16 cellular contexts compared by ENCODE assay signal in the genomic region with DNA sequence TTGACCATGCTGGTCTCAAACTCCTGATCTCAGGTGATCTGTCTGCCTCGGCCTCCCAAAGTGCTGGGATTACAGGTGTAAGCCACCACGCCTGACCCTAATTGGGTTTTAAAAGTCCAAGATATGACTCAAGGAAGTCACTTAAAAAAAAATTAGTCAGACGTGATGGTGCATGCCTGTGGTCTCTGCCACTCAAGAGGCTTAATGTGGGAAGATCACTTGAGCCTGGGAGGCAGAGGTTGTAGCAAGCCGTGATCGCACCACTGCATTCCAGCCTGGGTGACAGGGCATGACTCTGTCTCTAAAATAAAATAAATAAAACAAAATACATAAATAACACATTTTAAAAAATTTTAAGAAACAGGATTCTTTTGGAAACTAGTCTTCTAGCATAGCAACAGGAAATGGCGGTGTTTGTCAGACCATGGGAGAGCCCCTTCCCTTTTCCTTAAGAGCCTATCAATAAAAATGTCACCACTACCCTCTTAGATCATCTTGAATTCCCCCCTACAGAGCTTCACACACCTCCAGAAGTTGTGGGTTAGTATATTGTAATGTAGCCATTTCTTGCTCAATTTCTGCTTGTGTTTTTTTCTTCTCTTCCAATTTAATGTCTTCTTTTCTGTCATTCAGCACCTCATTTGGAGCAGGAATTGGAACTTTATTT. TPM values are rescaled to one million over a fixed set of nuclear protein-coding genes. Genes with fewer than 3 reads are reported as not detected.
A peak's percentile ranks its signal among the peaks of the same experiment; 100 is the strongest.
DNase-seq lines count a peak whose midpoint lies in the region; ATAC-seq lines count a peak whose summit lies in the region.
"Had no signal": no experiment of that assay in that cellular context is flagged by ENCODE, and none has a peak within 500 bp of the region (broad histone marks: within the 10 kb centered on the region; RNA-seq: fewer than 3 reads in every experiment).

No MANE protein-coding gene starts in this region.

- H3K9me3 ChIP-seq in skeletal muscle tissue (ENCODE audit: control insufficient read depth in 3 of 3, low read length in 3 of 3) = no peaks in the 10 kb centered on the region
- H3K9me3 ChIP-seq: Caco-2, testis had no signal

- H3K4me1 Mint-ChIP-seq in activated T-cell treated with anti-CD3 and anti-CD28 coated beads, Interleukin-2, amount 50 U/mL, for 24 hours (ENCODE audit: low read depth) = peaks cover 11% of the 10 kb centered on the region
- H3K4me1 Mint-ChIP-seq in activated T-cell treated with anti-CD3 and anti-CD28 coated beads, Interleukin-2, amount 50 U/mL, for 4 hours (ENCODE audit: low read depth) = no peaks in the 10 kb centered on the region

- H3K27ac ChIP-seq in epithelial cell of prostate (peak overlapping the region; percentile 80), skeletal muscle tissue (ENCODE audit: low read depth, low read length) (peak overlapping the region; percentile 52)
- H3K27ac ChIP-seq: testis had no signal

- ATAC-seq in activated T-cell treated with anti-CD3 and anti-CD28 coated beads, Interleukin-2, amount 50 U/mL, for 4 hours = no peak
- no peak for ATAC-seq in HG02763 (IDR thresholded peaks at IDR 0.05; ENCODE audit: unreplicated experiment)

- H3K9ac ChIP-seq in skeletal muscle tissue (ENCODE audit: low read depth in 1 of 3, low read length in 3 of 3) = no peak overlapping the region

- peak overlapping the region; percentile 78 for H3K27ac Mint-ChIP-seq in activated T-cell treated with anti-CD3 and anti-CD28 coated beads, Interleukin-2, amount 50 U/mL, for 24 hours

- no peak overlapping the region for H3K4me3 Mint-ChIP-seq in activated T-cell treated with anti-CD3 and anti-CD28 coated beads, Interleukin-2, amount 50 U/mL, for 24 hours
- H3K4me3 Mint-ChIP-seq in activated T-cell treated with anti-CD3 and anti-CD28 coated beads, Interleukin-2, amount 50 U/mL, for 4 hours = no peak overlapping the region

- H3K27me3 Mint-ChIP-seq in activated T-cell treated with anti-CD3 and anti-CD28 coated beads, Interleukin-2, amount 50 U/mL, for 24 hours = no peaks in the 10 kb centered on the region
- no peaks in the 10 kb centered on the region for H3K27me3 Mint-ChIP-seq in activated T-cell treated with anti-CD3 and anti-CD28 coated beads, Interleukin-2, amount 50 U/mL, for 4 hours (ENCODE audit: low read depth)

- H3K4me1 ChIP-seq in skeletal muscle tissue (ENCODE audit: control insufficient read depth in 3 of 3, insufficient read depth in 3 of 3, low read length in 3 of 3) = peaks cover 9 to 18% (median 10%) of the 10 kb centered on the region in 3 donors
- H3K4me1 ChIP-seq: Caco-2, testis had no signal

- H3K9me3 Mint-ChIP-seq in activated T-cell treated with anti-CD3 and anti-CD28 coated beads, Interleukin-2, amount 50 U/mL, for 24 hours = no peaks in the 10 kb centered on the region
- no peaks in the 10 kb centered on the region for H3K9me3 Mint-ChIP-seq in activated T-cell treated with anti-CD3 and anti-CD28 coated beads, Interleukin-2, amount 50 U/mL, for 4 hours

- peaks cover 88% of the 10 kb centered on the region for H3K36me3 Mint-ChIP-seq in activated T-cell treated with anti-CD3 and anti-CD28 coated beads, Interleukin-2, amount 50 U/mL, for 24 hours (ENCODE audit: low read depth)
- H3K36me3 Mint-ChIP-seq in activated T-cell treated with anti-CD3 and anti-CD28 coated beads, Interleukin-2, amount 50 U/mL, for 4 hours (ENCODE audit: insufficient read depth) = peaks cover 48% of the 10 kb centered on the region

- peaks cover 20 to 40% (median 28%) of the 10 kb centered on the region in 3 donors for H3K36me3 ChIP-seq in skeletal muscle tissue (ENCODE audit: control insufficient read depth in 3 of 3, insufficient read depth in 3 of 3, low read length in 3 of 3)

- no peak overlapping the region for H3K4me3 ChIP-seq in skeletal muscle tissue (ENCODE audit: low read length in 3 of 3)
- H3K4me3 ChIP-seq: testis had no signal

- H3K27me3 ChIP-seq in skeletal muscle tissue (ENCODE audit: control insufficient read depth in 3 of 3, insufficient read depth in 3 of 3, low read length in 3 of 3) = no peaks in the 10 kb centered on the region
- H3K27me3 ChIP-seq: testis had no signal

- DNase-seq in activated T-cell treated with anti-CD3 and anti-CD28 coated beads, Interleukin-2, amount 50 U/mL, for 24 hours = no peak
- DNase-seq in activated T-cell treated with anti-CD3 and anti-CD28 coated beads, Interleukin-2, amount 50 U/mL, for 4 hours = no peak
- DNase-seq in RKO (ENCODE audit: low spot score) (peak; percentile 37), epithelial cell of prostate (ENCODE audit: low read depth, low spot score) (peak; percentile 64), SKM-1 treated with dmso at 0.1 percent for 144 hours (lab: John Stamatoyannopoulos, UW; ENCODE audit: unreplicated experiment) (no peak)
- no peak for DNase-seq in stimulated activated naive CD4-positive, alpha-beta T cell treated with Interleukin-2 at 50 U/mL for 16 hours (lab: John Stamatoyannopoulos, UW)
- DNase-seq: amniotic stem cell; Caco-2; GOT3; midbrain; NCI-H1930; SIG-M5; stimulated activated CD4-positive, alpha-beta T cell treated with anti-CD3 and anti-CD28 coated beads, Interleukin-15, amount 100 ng/mL, for 24 hours; testis had no signal

RNA-seq across cellular contexts. Expression of gene SFT2D3, which starts 20.1 kb away (rescaled TPM):
- total RNA-seq in activated T-cell treated with anti-CD3 and anti-CD28 coated beads, Interleukin-2, amount 50 U/mL, for 4 hours = 1 to 10 TPM; 6.4 TPM
- 7.8 TPM for total RNA-seq in skeletal muscle tissue

RNA-seq across cellular contexts. Expression of gene LIMS2, which starts 46.1 kb away (rescaled TPM):
- total RNA-seq in activated T-cell treated with anti-CD3 and anti-CD28 coated beads, Interleukin-2, amount 50 U/mL, for 4 hours = 1 to 10 TPM; 4.4 to 8.8 (median 5.2) TPM
- total RNA-seq in skeletal muscle tissue = 5.7 TPM

Comparison
In these comparisons a context has a peak if more than half of its experiments do, and no peak if none do; other contexts are left out.
1. DNase-seq: peak in RKO (single experiment) and epithelial cell of prostate (single experiment); none in activated T-cell treated with anti-CD3 and anti-CD28 coated beads, Interleukin-2, amount 50 U/mL, for 24 hours (single experiment), activated T-cell treated with anti-CD3 and anti-CD28 coated beads, Interleukin-2, amount 50 U/mL, for 4 hours (single experiment), SKM-1 treated with dmso at 0.1 percent for 144 hours (single experiment) and stimulated activated naive CD4-positive, alpha-beta T cell treated with Interleukin-2 at 50 U/mL for 16 hours (single experiment).